ENCODE assay signal across 24 cellular contexts in genomic region chr10:33381391-33381790, GRCh38.
"Had no signal": no experiment of that assay in that cellular context is flagged by ENCODE, and none has a peak within 500 bp of the region (broad histone marks: within the 10 kb centered on the region; RNA-seq: fewer than 3 reads in every experiment).

No MANE protein-coding gene starts in this region.

- DNase-seq: activated CD4-positive, alpha-beta memory T cell treated with anti-CD3 and anti-CD28 coated beads for 36 hours; activated effector memory CD4-positive, alpha-beta T cell treated with anti-CD3 and anti-CD28 coated beads, Interleukin-2, amount 50 U/mL, for 16 hours; activated T-cell treated with anti-CD3 and anti-CD28 coated beads, Interleukin-2, amount 50 U/mL, for 48 hours; body of pancreas; central memory CD4-positive, alpha-beta T cell; cortex of kidney; effector CD4-positive, alpha-beta T cell; esophagus squamous epithelium; gastrocnemius medialis; heart right ventricle; left colon; lower lobe of right lung; retina; stimulated activated CD4-positive, alpha-beta T cell treated with anti-CD3 and anti-CD28 coated beads, Interleukin-2, amount 100 ng/mL, for 48 hours; T-helper 1 cell; T1000 had no signal

- H3K4me1 ChIP-seq: body of pancreas, lower lobe of right lung had no signal

- ATAC-seq: body of pancreas; gastrocnemius medialis; lower lobe of right lung; stimulated activated memory B cell treated with anti-CD40 and anti-IgM and Interleukin-4, amounts not matched to agents 10 μg/mL and 1 μg/mL and 100 μg/mL, for 72 hours had no signal

- H3K36me3 Mint-ChIP-seq: activated CD4-positive, alpha-beta memory T cell treated with anti-CD3 and anti-CD28 coated beads for 36 hours; activated naive CD4-positive, alpha-beta T cell treated with anti-CD3 and anti-CD28 coated beads, Interleukin-2, amount 50 U/mL, for 24 hours; mesothelial cell of epicardium; stimulated activated memory B cell treated with anti-CD40 and anti-IgM and Interleukin-4, amounts not matched to agents 10 μg/mL and 1 μg/mL and 100 μg/mL, for 72 hours had no signal

- FAIRE-seq: endothelial cell of umbilical vein, islet of Langerhans had no signal

- H3K4me3 Mint-ChIP-seq: activated CD4-positive, alpha-beta memory T cell treated with anti-CD3 and anti-CD28 coated beads for 36 hours; activated naive CD4-positive, alpha-beta T cell treated with anti-CD3 and anti-CD28 coated beads, Interleukin-2, amount 50 U/mL, for 24 hours; mesothelial cell of epicardium; stimulated activated memory B cell treated with anti-CD40 and anti-IgM and Interleukin-4, amounts not matched to agents 10 μg/mL and 1 μg/mL and 100 μg/mL, for 72 hours had no signal

- H3K36me3 ChIP-seq: esophagus squamous epithelium, gastrocnemius medialis, heart right ventricle, lower lobe of right lung, tibial nerve, vagina had no signal

- H3K9me3 Mint-ChIP-seq: activated CD4-positive, alpha-beta memory T cell treated with anti-CD3 and anti-CD28 coated beads for 36 hours; activated naive CD4-positive, alpha-beta T cell treated with anti-CD3 and anti-CD28 coated beads, Interleukin-2, amount 50 U/mL, for 24 hours; mesothelial cell of epicardium; stimulated activated memory B cell treated with anti-CD40 and anti-IgM and Interleukin-4, amounts not matched to agents 10 μg/mL and 1 μg/mL and 100 μg/mL, for 72 hours had no signal

- H3K27ac ChIP-seq: body of pancreas, esophagus squamous epithelium, gastrocnemius medialis, heart right ventricle, lower lobe of right lung, tibial nerve, vagina, VCaP had no signal

- H3K4me1 Mint-ChIP-seq: stimulated activated memory B cell treated with anti-CD40 and anti-IgM and Interleukin-4, amounts not matched to agents 10 μg/mL and 1 μg/mL and 100 μg/mL, for 72 hours had no signal

- H3K27me3 ChIP-seq: body of pancreas, esophagus squamous epithelium, gastrocnemius medialis, heart right ventricle, tibial nerve, vagina had no signal

- H3K27ac Mint-ChIP-seq: activated CD4-positive, alpha-beta memory T cell treated with anti-CD3 and anti-CD28 coated beads for 36 hours; activated naive CD4-positive, alpha-beta T cell treated with anti-CD3 and anti-CD28 coated beads, Interleukin-2, amount 50 U/mL, for 24 hours; mesothelial cell of epicardium; stimulated activated memory B cell treated with anti-CD40 and anti-IgM and Interleukin-4, amounts not matched to agents 10 μg/mL and 1 μg/mL and 100 μg/mL, for 72 hours had no signal

- H3K4me3 ChIP-seq: body of pancreas, esophagus squamous epithelium, gastrocnemius medialis, heart right ventricle, lower lobe of right lung, tibial nerve, vagina had no signal

- H3K27me3 Mint-ChIP-seq: stimulated activated memory B cell treated with anti-CD40 and anti-IgM and Interleukin-4, amounts not matched to agents 10 μg/mL and 1 μg/mL and 100 μg/mL, for 72 hours had no signal

- H3K9me3 ChIP-seq: body of pancreas, esophagus squamous epithelium, gastrocnemius medialis, heart right ventricle, lower lobe of right lung, tibial nerve, vagina had no signal
